Comparison of ENCODE assay signal across 8 cellular contexts in the genomic region with DNA sequence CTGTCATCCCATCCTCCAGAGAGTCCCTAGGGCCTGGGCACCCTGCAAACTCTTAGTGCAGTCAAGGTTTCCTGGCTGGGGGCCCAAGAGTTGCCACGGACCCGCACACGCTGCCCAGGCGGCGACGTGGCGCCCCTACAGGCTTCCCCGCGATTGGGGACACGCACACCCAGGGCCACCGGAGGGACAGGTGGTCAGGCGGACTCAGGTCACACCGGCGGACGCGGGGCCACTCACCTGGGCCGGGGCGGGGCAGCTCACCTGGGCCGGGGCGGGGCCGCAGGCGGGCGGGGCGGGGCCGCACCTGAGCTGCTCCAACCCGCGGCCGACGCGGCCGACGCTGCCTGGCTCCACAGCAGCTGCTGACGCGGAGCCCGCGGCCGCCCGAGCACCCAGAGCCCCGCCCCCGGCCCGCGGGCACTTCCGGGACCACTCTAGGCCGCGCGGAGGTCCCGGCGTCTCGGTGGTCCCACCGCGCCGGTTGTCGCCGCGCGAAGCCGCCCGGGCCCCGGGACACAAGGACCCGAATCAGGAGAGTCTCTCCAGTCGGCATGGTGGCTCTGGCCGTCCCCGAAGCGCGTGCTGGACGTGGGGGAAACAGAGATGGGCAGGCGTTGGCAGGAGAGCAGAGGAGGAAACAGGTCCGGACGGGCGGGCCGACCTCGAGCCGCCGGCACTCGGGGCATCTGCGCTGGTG. TPM values are rescaled to one million over a fixed set of nuclear protein-coding genes. Genes with fewer than 3 reads are reported as not detected.
DNase-seq lines count a peak whose midpoint lies in the region; ATAC-seq and TF ChIP-seq lines count a peak whose summit lies in the region.

ZNF70 (minus strand) TSS at position 369 of the 697 bp plus-strand sequence. CDS start 5,972 bp downstream, outside the sequence.

- H3F3A ChIP-seq in PC-3 (ENCODE audit: low read length, unreplicated experiment): no peaks in the 10 kb centered on the region

- no peaks in the 10 kb centered on the region for H4K20me1 ChIP-seq in PC-3 (ENCODE audit: low read length)

- no TSS peak for BruUV-seq in PC-3 (replicated peaks; lab: Mats Ljungman, UMichigan)

- H3K27me3 ChIP-seq in CD4-positive, alpha-beta T cell (ENCODE audit: control insufficient read depth, insufficient read depth, low read length): no peaks in the 10 kb centered on the region
- H3K27me3 ChIP-seq in HUES6 (ENCODE audit: control insufficient read depth, insufficient read depth, low read length): no peaks in the 10 kb centered on the region
- no peaks in the 10 kb centered on the region for H3K27me3 ChIP-seq in PC-3 (ENCODE audit: low read length)
- H3K27me3 ChIP-seq in esophagus squamous epithelium: no peaks in the 10 kb centered on the region

- TF ChIP-seq POLR2A in esophagus squamous epithelium (IDR thresholded peaks at IDR 0.05): peak in 2 of 4 donors; percentile 58 to 72

- H3K9ac ChIP-seq in HUES6 (ENCODE audit: low read length) (peak within 1 kb of the TSS; percentile 87), PC-3 (ENCODE audit: low read length) (peak within 1 kb of the TSS; percentile 88)

- CTCF ChIA-PET in CD4-positive, alpha-beta T cell (lab: Charles Lee): interaction anchor here (0.6 to 1.4 kb wide), 3 partner anchors 16 to 143 kb away, joined by 3 read pairs; partner anchors contain the start of gene MIF
- CTCF ChIA-PET in PC-3 (lab: Charles Lee): interaction anchor here (0.6 kb wide), 2 partner anchors 37 to 99 kb away, joined by 3 read pairs; no protein-coding TSS in a partner anchor

- H3K4me1 ChIP-seq in HUES6 (ENCODE audit: control insufficient read depth, insufficient read depth, low read length) (peaks cover 9% of the 10 kb centered on the region), PC-3 (ENCODE audit: insufficient read depth, low read length) (peaks cover 8% of the 10 kb centered on the region), esophagus squamous epithelium (peaks cover 0 to 33% (median 7%) of the 10 kb centered on the region in 3 donors)

- no peaks in the 10 kb centered on the region for H3K9me3 ChIP-seq in CD4-positive, alpha-beta T cell (ENCODE audit: control insufficient read depth, low read length)
- no peaks in the 10 kb centered on the region for H3K9me3 ChIP-seq in HUES6 (ENCODE audit: control insufficient read depth, insufficient read depth, low read depth, low read length)
- no peaks in the 10 kb centered on the region for H3K9me3 ChIP-seq in PC-3 (ENCODE audit: low read length)
- H3K9me3 ChIP-seq in esophagus squamous epithelium: no peaks in the 10 kb centered on the region

- peak within 1 kb of the TSS; percentile 81 for H3K4me3 Mint-ChIP-seq in CD4-positive, alpha-beta T cell
- peak within 1 kb of the TSS; percentile 83 for H3K4me3 Mint-ChIP-seq in activated T-cell treated with anti-CD3 and anti-CD28 coated beads, Interleukin-2, amount 50 U/mL, for 4 hours
- peak within 1 kb of the TSS; percentile 91 to 99 (median 97) for H3K4me3 Mint-ChIP-seq in naive B cell
- H3K4me3 Mint-ChIP-seq in stimulated activated effector memory CD8-positive, alpha-beta T cell treated with anti-CD3 and anti-CD28 coated beads, Interleukin-12 subunit alpha, Interleukin-12 subunit beta, amount 100 ng/mL, for 72 hours: peak within 1 kb of the TSS; percentile 84

- H3K27me3 Mint-ChIP-seq in CD4-positive, alpha-beta T cell: no peaks in the 10 kb centered on the region
- no peaks in the 10 kb centered on the region for H3K27me3 Mint-ChIP-seq in activated T-cell treated with anti-CD3 and anti-CD28 coated beads, Interleukin-2, amount 50 U/mL, for 4 hours (ENCODE audit: low read depth)
- no peaks in the 10 kb centered on the region for H3K27me3 Mint-ChIP-seq in naive B cell

- peak within 1 kb of the TSS; percentile 43 for H3K27ac ChIP-seq in CD4-positive, alpha-beta T cell (ENCODE audit: low read depth, low read length)
- H3K27ac ChIP-seq in HUES6 (ENCODE audit: low read depth, low read length) (peak within 1 kb of the TSS; percentile 82), PC-3 (ENCODE audit: low read length) (peak within 1 kb of the TSS; percentile 33; the same call in 1 of the 2 replicates), esophagus squamous epithelium (peak within 1 kb of the TSS; percentile 93 to 96 (median 94))

- intact Hi-C loops in CD4-positive, alpha-beta T cell (cut with DNase I, micrococcal nuclease): loop anchor here (1.0 to 2.0 kb wide), 3 partner anchors 34 to 36 kb away; partner anchors contain the start of gene SMARCB1 (in 1 of the 2)
- intact Hi-C loops in PC-3 (cut with micrococcal nuclease) (no loop called here), esophagus squamous epithelium (cut with DNase I) (no loop called here)

- no peaks in the 10 kb centered on the region for H3K9me3 Mint-ChIP-seq in CD4-positive, alpha-beta T cell
- H3K9me3 Mint-ChIP-seq in activated T-cell treated with anti-CD3 and anti-CD28 coated beads, Interleukin-2, amount 50 U/mL, for 4 hours: no peaks in the 10 kb centered on the region
- no peaks in the 10 kb centered on the region for H3K9me3 Mint-ChIP-seq in naive B cell
- H3K9me3 Mint-ChIP-seq in stimulated activated effector memory CD8-positive, alpha-beta T cell treated with anti-CD3 and anti-CD28 coated beads, Interleukin-12 subunit alpha, Interleukin-12 subunit beta, amount 100 ng/mL, for 72 hours: no peaks in the 10 kb centered on the region

- no peaks in the 10 kb centered on the region for H3K36me3 ChIP-seq in HUES6 (ENCODE audit: control insufficient read depth, insufficient read depth, low read length)
- no peaks in the 10 kb centered on the region for H3K36me3 ChIP-seq in PC-3 (ENCODE audit: low read depth, low read length)
- no peaks in the 10 kb centered on the region for H3K36me3 ChIP-seq in esophagus squamous epithelium

- peak; percentile 67 to 87 (median 80) for DNase-seq in CD4-positive, alpha-beta T cell
- DNase-seq in PC-3 (peak; percentile 85), esophagus squamous epithelium (lab: John Stamatoyannopoulos, UW) (peak; percentile 29), naive B cell (peak; percentile 86)
- DNase-seq in activated T-cell treated with anti-CD3 and anti-CD28 coated beads, Interleukin-2, amount 50 U/mL, for 4 hours: peak; percentile 83
- DNase-seq in stimulated activated effector memory CD8-positive, alpha-beta T cell treated with anti-CD3 and anti-CD28 coated beads, Interleukin-12 subunit alpha, Interleukin-12 subunit beta, amount 100 ng/mL, for 72 hours (ENCODE audit: low spot score in 2 of 2): peak; percentile 79 to 90

- peak within 1 kb of the TSS; percentile 72 for H3K27ac Mint-ChIP-seq in CD4-positive, alpha-beta T cell
- peak within 1 kb of the TSS; percentile 99 to 100 (median 100) for H3K27ac Mint-ChIP-seq in naive B cell
- peak within 1 kb of the TSS; percentile 88 for H3K27ac Mint-ChIP-seq in stimulated activated effector memory CD8-positive, alpha-beta T cell treated with anti-CD3 and anti-CD28 coated beads, Interleukin-12 subunit alpha, Interleukin-12 subunit beta, amount 100 ng/mL, for 72 hours

- peaks cover 8% of the 10 kb centered on the region for H3K36me3 Mint-ChIP-seq in CD4-positive, alpha-beta T cell (ENCODE audit: low read depth)
- peaks cover 1% of the 10 kb centered on the region for H3K36me3 Mint-ChIP-seq in activated T-cell treated with anti-CD3 and anti-CD28 coated beads, Interleukin-2, amount 50 U/mL, for 4 hours (ENCODE audit: insufficient read depth)
- no peaks in the 10 kb centered on the region for H3K36me3 Mint-ChIP-seq in naive B cell
- H3K36me3 Mint-ChIP-seq in stimulated activated effector memory CD8-positive, alpha-beta T cell treated with anti-CD3 and anti-CD28 coated beads, Interleukin-12 subunit alpha, Interleukin-12 subunit beta, amount 100 ng/mL, for 72 hours: peaks cover 4% of the 10 kb centered on the region

- 0% methylated on average over 2 of the region's 76 CpGs; no CpG with 5 or more reads in 1 of the 2 donors for WGBS in esophagus squamous epithelium, 2 donors

- POLR2A ChIA-PET in CD4-positive, alpha-beta T cell (lab: Charles Lee): interaction anchor here (0.6 to 1.6 kb wide), 12 partner anchors 13 to 143 kb away, joined by 3 to 11 read pairs (median 5); partner anchors contain the start of genes CHCHD10, MIF, SLC2A11 and SMARCB1
- POLR2A ChIA-PET in PC-3 (lab: Charles Lee; ENCODE audit: unreplicated experiment): interaction anchor here (0.6 kb wide), 2 partner anchors 12 to 29 kb away, joined by 3 to 4 read pairs; no protein-coding TSS in a partner anchor

- peak; percentile 99 for ATAC-seq in CD4-positive, alpha-beta T cell (ENCODE audit: poor library complexity)
- peak; percentile 68 for ATAC-seq in GM19438 (IDR thresholded peaks at IDR 0.05; ENCODE audit: low read depth, unreplicated experiment)
- ATAC-seq in PC-3: peak; percentile 96
- ATAC-seq in activated T-cell treated with anti-CD3 and anti-CD28 coated beads, Interleukin-2, amount 50 U/mL, for 4 hours: peak; percentile 100
- ATAC-seq in naive B cell (ENCODE audit: low read depth in 2 of 2): peak; percentile 56 to 62
- peak; percentile 99 for ATAC-seq in stimulated activated effector memory CD8-positive, alpha-beta T cell treated with anti-CD3 and anti-CD28 coated beads, Interleukin-12 subunit alpha, Interleukin-12 subunit beta, amount 100 ng/mL, for 72 hours

- 0 out of 2 replicates have a peak, but pooled peaks cover 4% of the 10 kb centered on the region for H3K79me2 ChIP-seq in PC-3 (ENCODE audit: low read length)

- no peak for TF ChIP-seq CTCF in CD4-positive, alpha-beta T cell (IDR thresholded peaks at IDR 0.05)
- TF ChIP-seq CTCF in PC-3 (conservative IDR thresholded peaks at IDR 0.05; ENCODE audit: low read depth, low read length) (no peak), esophagus squamous epithelium (IDR thresholded peaks at IDR 0.05) (peak in 1 of 6 experiments; percentile 2)

- peaks cover 12% of the 10 kb centered on the region for H3K4me1 Mint-ChIP-seq in CD4-positive, alpha-beta T cell (ENCODE audit: low read depth)
- peaks cover 13% of the 10 kb centered on the region for H3K4me1 Mint-ChIP-seq in activated T-cell treated with anti-CD3 and anti-CD28 coated beads, Interleukin-2, amount 50 U/mL, for 4 hours (ENCODE audit: low read depth)
- H3K4me1 Mint-ChIP-seq in naive B cell: peaks cover 50 to 68% (median 60%) of the 10 kb centered on the region in 3 donors
- H3K4me1 Mint-ChIP-seq in stimulated activated effector memory CD8-positive, alpha-beta T cell treated with anti-CD3 and anti-CD28 coated beads, Interleukin-12 subunit alpha, Interleukin-12 subunit beta, amount 100 ng/mL, for 72 hours: peaks cover 18% of the 10 kb centered on the region

- H3K9me2 ChIP-seq in PC-3 (replicated peaks; ENCODE audit: low read length): no peaks in the 10 kb centered on the region

- H3K4me2 ChIP-seq in PC-3 (ENCODE audit: low read length): peak within 1 kb of the TSS; percentile 97

- H2AFZ ChIP-seq in PC-3 (ENCODE audit: low read length): peak within 1 kb of the TSS; percentile 95

- peak within 1 kb of the TSS; percentile 98 for H3K4me3 ChIP-seq in HUES6 (ENCODE audit: low read depth, low read length)
- H3K4me3 ChIP-seq in PC-3 (ENCODE audit: low read length): peak within 1 kb of the TSS; percentile 86
- H3K4me3 ChIP-seq in esophagus squamous epithelium: peak within 1 kb of the TSS; percentile 62 to 92 (median 76)

RNA-seq across cellular contexts. Expression of gene ZNF70, which starts in this region (rescaled TPM):
- 1 to 10 TPM; 1.3 to 1.9 TPM for total RNA-seq in CD4-positive, alpha-beta T cell
- 2.3 and 3.7 TPM in 2 replicates for total RNA-seq in PC-3 (2014; rRNA removed)
- total RNA-seq in activated T-cell treated with anti-CD3 and anti-CD28 coated beads, Interleukin-2, amount 50 U/mL, for 4 hours: 1 to 10 TPM; 2.3 to 3.0 (median 2.6) TPM
- 1 to 10 TPM in 3 of 4 donors, under 1 TPM in 1; 0.91 to 2.7 (median 1.1) TPM for total RNA-seq in esophagus squamous epithelium
- polyA plus RNA-seq in naive B cell (ENCODE audit: low read depth in 6 of 6): 1 to 10 TPM in 1 of 6 donors, under 1 TPM in 4, not detected in 1; 0.22 to 1.0 (median 0.47) TPM

Comparison
In these comparisons a context has a peak if more than half of its experiments do, and no peak if none do; other contexts are left out.
1. Peak in every context shown above with its lines: DNase-seq, ATAC-seq, H3K4me3 ChIP-seq and H3K27ac ChIP-seq.
2. DNase-seq: peak in every context shown above with its lines; median percentile 86 in naive B cell; 85 in PC-3; 84 in stimulated activated effector memory CD8-positive, alpha-beta T cell treated with anti-CD3 and anti-CD28 coated beads, Interleukin-12 subunit alpha, Interleukin-12 subunit beta, amount 100 ng/mL, for 72 hours; 83 in activated T-cell treated with anti-CD3 and anti-CD28 coated beads, Interleukin-2, amount 50 U/mL, for 4 hours; 80 in CD4-positive, alpha-beta T cell; 29 in esophagus squamous epithelium.
3. H3K27ac ChIP-seq: peak in every context shown above with its lines; median percentile 94 in esophagus squamous epithelium; 82 in HUES6; 43 in CD4-positive, alpha-beta T cell; 33 in PC-3.
4. intact Hi-C loops: an anchor here in CD4-positive, alpha-beta T cell (1.0 to 2.0 kb wide); none called in PC-3 and esophagus squamous epithelium.